ENCODE assay signal across 11 cellular contexts in the genomic region with DNA sequence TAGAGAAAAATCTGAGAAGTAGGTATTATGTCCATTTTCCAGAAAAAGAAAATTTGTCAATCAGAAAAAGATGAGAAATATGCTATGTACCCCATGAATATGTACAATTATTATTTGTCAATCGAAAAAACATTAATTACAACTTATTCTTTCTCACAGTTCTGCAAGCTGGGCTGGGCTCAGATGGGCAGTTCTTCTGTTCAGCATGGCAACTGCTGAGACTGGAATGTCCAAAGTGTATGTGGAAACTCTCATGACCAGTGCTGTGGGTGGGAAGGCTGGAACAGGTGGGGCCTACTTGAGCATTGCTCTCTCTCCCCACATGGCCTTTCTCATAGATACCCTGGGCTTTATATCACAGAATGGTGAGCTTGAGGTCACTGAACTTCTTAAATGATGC.
"Had no signal": no experiment of that assay in that cellular context is flagged by ENCODE, and none has a peak within 500 bp of the region (broad histone marks: within the 10 kb centered on the region; RNA-seq: fewer than 3 reads in every experiment).

No MANE protein-coding gene starts in this region.

- ATAC-seq: GM23338, HCT116 had no signal

- H3K4me2 ChIP-seq: GM23338 had no signal

- DNase-seq: GM23248, GOT3, H7, H9, HCEC 1CT, HFFc6 had no signal

- H3K4me1 ChIP-seq: HAP-1 had no signal

- H2AFZ ChIP-seq: GM23248, GM23338 had no signal

- H3K4me3 ChIP-seq: GM23248, GM23338, HAP-1 had no signal

- FAIRE-seq: H1, H54 had no signal

- H3K36me3 ChIP-seq: HAP-1 had no signal

- H3K9ac ChIP-seq: GM23248 had no signal

- H3K9me3 ChIP-seq: HAP-1 had no signal

- H3K27ac ChIP-seq: GM23248 had no signal
